ENCODE assay signal across 8 cellular contexts in genomic region chr5:76521240-76521758, GRCh38.
DNase-seq lines count a peak whose midpoint lies in the region; ATAC-seq, FAIRE-seq and TF ChIP-seq lines count a peak whose summit lies in the region.

No MANE protein-coding gene starts in this region.

- peaks cover 0 to 5% (median 2%) of the 10 kb centered on the region in 3 donors for H3K27me3 Mint-ChIP-seq in immature natural killer cell (ENCODE audit: low read depth in 3 of 3)

- peak overlapping the region; percentile 82 to 92 (median 89) for H3K27ac Mint-ChIP-seq in immature natural killer cell

- peak; percentile 9 for DNase-seq in GM06990 (ENCODE audit: extremely low read depth, insufficient read length)
- DNase-seq in immature natural killer cell, result peak; percentile 36 to 44 (median 38)
- no peak for DNase-seq in DMS79 treated with DMSO at 0.1 percent for 48 hours (lab: John Stamatoyannopoulos, UW)
- DNase-seq in small intestine, result no peak
- DNase-seq in activated CD4-positive, alpha-beta T cell treated with anti-CD3 and anti-CD28 coated beads, Interleukin-2, amount 50 U/mL, for 1 hour, result no peak

- H3K4me1 Mint-ChIP-seq in immature natural killer cell, result peaks cover 92 to 98% of the 10 kb centered on the region in 2 donors

- H3K9me3 Mint-ChIP-seq in immature natural killer cell, result no peaks in the 10 kb centered on the region

- H3K4me3 ChIP-seq in GM06990 (replicated peaks; ENCODE audit: low read depth, low read length), result no peak overlapping the region; the same call in 1 of the 2 replicates
- H3K4me3 ChIP-seq in small intestine (ENCODE audit: low read depth in 1 of 2, low read length in 2 of 2), result no peak overlapping the region

- no peak for TF ChIP-seq CTCF in GM06990 (IDR thresholded peaks at IDR 0.05; ENCODE audit: insufficient read depth, low read length, poor library complexity, severe bottlenecking)

- H3K27ac ChIP-seq in small intestine (ENCODE audit: low read depth in 1 of 2, low read length in 1 of 2), result peak overlapping the region in 1 of 2 donors; percentile 64

- 54 to 78% (median 70%) methylated on average over 6 of the region's 6 CpGs for WGBS in small intestine, 3 donors

- H3K27me3 ChIP-seq in GM06990 (replicated peaks; ENCODE audit: control insufficient read depth, insufficient read depth, low read length) (no peaks in the 10 kb centered on the region), small intestine (ENCODE audit: control insufficient read depth in 2 of 2, insufficient read depth in 2 of 2, low read length in 2 of 2) (no peaks in the 10 kb centered on the region)

- H3K36me3 Mint-ChIP-seq in immature natural killer cell, result peaks cover 0 to 5% (median 0%) of the 10 kb centered on the region in 3 donors

- ATAC-seq in GM21786 (IDR thresholded peaks at IDR 0.05; ENCODE audit: unreplicated experiment), result peak; percentile 72
- no peak for ATAC-seq in GM19455 (IDR thresholded peaks at IDR 0.05; ENCODE audit: unreplicated experiment)

- no peaks in the 10 kb centered on the region for H3K36me3 ChIP-seq in GM06990 (ENCODE audit: control insufficient read depth, insufficient read depth, low read length)
- H3K36me3 ChIP-seq in small intestine (ENCODE audit: control insufficient read depth in 2 of 2, insufficient read depth in 2 of 2, low read length in 2 of 2), result no peaks in the 10 kb centered on the region

- H3K9me3 ChIP-seq in small intestine (ENCODE audit: control insufficient read depth, low read depth), result no peaks in the 10 kb centered on the region

- H3K4me3 Mint-ChIP-seq in immature natural killer cell, result peak overlapping the region; percentile 2 to 36 (median 31)

- FAIRE-seq in small intestine (lab: Jason Lieb, UNC), result no peak

- H3K4me1 ChIP-seq in small intestine (ENCODE audit: control insufficient read depth in 2 of 2, insufficient read depth in 1 of 2, low read depth in 1 of 2, low read length in 1 of 2), result peaks cover 0 to 4% of the 10 kb centered on the region in 2 donors

TF ChIP-seq in PFSK-1, 5 proteins besides CTCF, POLR2A, EP300 and RAD21:
- no peak for TF ChIP-seq FOXP2 (optimal IDR thresholded peaks at IDR 0.05; ENCODE audit: borderline replicate concordance, extremely low read depth, extremely low read length, insufficient read depth)
- TF ChIP-seq POLR2AphosphoS5 (IDR thresholded peaks at IDR 0.05; ENCODE audit: low read depth, low read length), result peak; percentile 38; the same call in 1 of the 2 replicates
- TF ChIP-seq SIN3A (IDR thresholded peaks at IDR 0.05; ENCODE audit: borderline replicate concordance, insufficient read depth, low read length), result peak; percentile 16; the same call in 1 of the 2 replicates
- 0 out of 4 replicates have a peak, but pooled peaks of 1 of the 2 experiments have one; percentile 13 for TF ChIP-seq REST (IDR thresholded peaks at IDR 0.05; ENCODE audit: insufficient read depth in 1 of 2, low read depth in 2 of 2, low read length in 2 of 2)
- TF ChIP-seq TAF1 (IDR thresholded peaks at IDR 0.05; ENCODE audit: borderline replicate concordance, insufficient read depth, low read length), result peak; percentile 46; the same call in 1 of the 2 replicates

Comparison
In these comparisons a context has a peak if more than half of its experiments do, and no peak if none do; other contexts are left out.
1. DNase-seq: peak in GM06990 (single experiment) and immature natural killer cell (3 of 3); none in DMS79 treated with DMSO at 0.1 percent for 48 hours (single experiment), small intestine (single experiment) and activated CD4-positive, alpha-beta T cell treated with anti-CD3 and anti-CD28 coated beads, Interleukin-2, amount 50 U/mL, for 1 hour (single experiment).